ENCODE assay signal across 17 cellular contexts in the genomic region with DNA sequence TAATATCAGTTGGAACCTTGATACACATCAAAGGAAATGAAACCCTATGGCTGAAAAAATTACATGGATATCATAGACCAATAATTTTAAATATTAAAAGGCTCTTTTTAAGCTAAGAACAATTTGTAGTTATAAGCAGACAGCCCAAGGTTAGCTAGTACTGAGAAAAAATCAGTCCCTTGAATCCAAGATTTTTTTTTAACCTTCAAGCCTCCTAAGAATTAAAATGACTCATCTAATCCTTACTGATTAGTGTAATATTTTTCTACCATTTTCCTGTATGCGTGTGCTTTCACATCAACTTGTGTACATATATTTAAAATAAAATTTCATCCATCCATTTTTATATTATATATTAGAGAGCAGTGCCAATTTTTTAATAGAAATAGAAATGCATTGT.
"Had no signal": no experiment of that assay in that cellular context is flagged by ENCODE, and none has a peak within 500 bp of the region (broad histone marks: within the 10 kb centered on the region; RNA-seq: fewer than 3 reads in every experiment).

No MANE protein-coding gene starts in this region.

- H3K27ac ChIP-seq: ascending aorta, neutrophil, transverse colon had no signal

- H3K27me3 ChIP-seq: ascending aorta, neutrophil, transverse colon had no signal

- H3K4me1 ChIP-seq: ascending aorta, transverse colon had no signal

- DNase-seq: activated naive CD4-positive, alpha-beta T cell; activated T-cell treated with anti-CD3 and anti-CD28 coated beads for 4 hours; hippocampal formation; left ventricle myocardium superior; mesendoderm; natural killer cell; retina; stimulated activated CD4-positive, alpha-beta T cell treated with anti-CD3 and anti-CD28 coated beads, Interleukin-15, amount 100 ng/mL, for 24 hours; stimulated activated CD4-positive, alpha-beta T cell treated with anti-CD3 and anti-CD28 coated beads, Interleukin-4, amount 100 ng/mL, for 1 hour; stimulated activated naive B cell treated with anti-CD40 and anti-IgM and Interleukin-4, amounts not matched to agents 10 μg/mL and 1 μg/mL and 100 μg/mL, for 72 hours; substantia nigra; T-cell; T-helper 9 cell; transverse colon had no signal

- H3K36me3 ChIP-seq: ascending aorta, neutrophil, transverse colon had no signal

- H3K9me3 ChIP-seq: ascending aorta, neutrophil, transverse colon had no signal

- ATAC-seq: activated CD4-positive, CD25-positive, alpha-beta regulatory T cell treated with anti-CD3 and anti-CD28 coated beads, Interleukin-2, amount 50 U/mL, for 24 hours; left ventricle myocardium superior; natural killer cell; stimulated activated naive B cell treated with anti-CD40 and anti-IgM and Interleukin-4, amounts not matched to agents 10 μg/mL and 1 μg/mL and 100 μg/mL, for 72 hours; T-cell had no signal

- H3K4me3 ChIP-seq: ascending aorta, transverse colon had no signal
